8 cellular contexts compared by ENCODE assay signal in the genomic region with DNA sequence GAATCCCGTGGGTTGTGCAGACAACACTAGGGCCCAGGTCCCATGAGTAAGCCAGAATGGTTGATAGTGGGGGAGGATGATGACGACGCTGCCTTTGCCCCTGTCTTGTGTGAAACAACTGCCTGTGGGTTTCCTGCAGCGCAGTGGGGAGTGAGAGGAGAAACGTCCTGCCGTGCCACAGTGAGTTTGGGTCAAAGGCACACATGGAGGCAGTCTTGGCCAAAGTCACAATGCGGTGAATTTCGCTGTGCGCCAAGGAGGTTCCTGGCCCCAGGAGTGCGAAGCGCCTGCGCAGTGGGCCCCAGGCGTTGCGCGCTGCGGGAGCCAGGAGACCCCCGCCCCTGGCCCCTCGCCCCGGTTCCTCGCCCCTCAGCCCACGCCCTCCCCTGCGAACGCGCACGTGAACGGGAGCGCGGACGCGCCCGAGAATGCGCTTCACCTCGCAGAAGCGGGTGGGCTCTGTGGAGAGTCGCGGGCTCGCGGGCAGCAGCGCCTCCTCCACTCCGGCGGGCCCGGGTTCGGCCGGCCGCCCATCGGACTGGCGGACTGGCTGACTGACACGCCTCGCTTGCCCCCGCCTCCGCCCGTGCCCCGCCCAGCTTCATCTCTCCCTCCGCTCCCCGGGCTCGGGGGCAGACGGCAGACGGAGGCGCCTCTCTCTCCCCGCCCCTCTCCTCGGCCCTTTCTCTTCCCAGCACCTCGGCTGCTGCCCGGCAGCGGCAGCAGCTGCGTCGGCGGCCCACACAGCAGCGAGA. TPM values are rescaled to one million over a fixed set of nuclear protein-coding genes. Genes with fewer than 3 reads are reported as not detected.
DNase-seq lines count a peak whose midpoint lies in the region; ATAC-seq and TF ChIP-seq lines count a peak whose summit lies in the region.

A gene (plus strand): TSS at position 635 of the 755 bp plus-strand sequence. CDS start 144 bp downstream, outside the sequence.

- no peak within 1 kb of the TSS for H3K9ac ChIP-seq in muscle layer of colon (ENCODE audit: low read length)
- H3K9ac ChIP-seq in subcutaneous abdominal adipose tissue (ENCODE audit: low read length in 5 of 5), result no peak within 1 kb of the TSS

- H3K4me1 Mint-ChIP-seq in activated CD4-positive, alpha-beta memory T cell treated with anti-CD3 and anti-CD28 coated beads for 36 hours (ENCODE audit: low read depth), result peaks cover 5% of the 10 kb centered on the region

- peak within 1 kb of the TSS; percentile 83 for H3K4me3 Mint-ChIP-seq in activated CD4-positive, alpha-beta memory T cell treated with anti-CD3 and anti-CD28 coated beads for 36 hours

- DNase-seq in activated gamma-delta T cell (lab: John Stamatoyannopoulos, UW), result peak; percentile 10
- no peak for DNase-seq in activated gamma-delta T cell treated with Interleukin-2 at 50 U/mL for 16 hours
- DNase-seq in activated CD4-positive, alpha-beta memory T cell treated with anti-CD3 and anti-CD28 coated beads for 36 hours, result peak; percentile 60
- no peak for DNase-seq in epithelial cell of proximal tubule (ENCODE audit: low read depth)
- no peak for DNase-seq in dedifferentiated amniotic fluid mesenchymal stem cell (ENCODE audit: extremely low spot score)

- H3K27ac Mint-ChIP-seq in activated CD4-positive, alpha-beta memory T cell treated with anti-CD3 and anti-CD28 coated beads for 36 hours, result no peak within 1 kb of the TSS

- intact Hi-C loops in activated CD4-positive, alpha-beta memory T cell treated with anti-CD3 and anti-CD28 coated beads for 36 hours (cut with micrococcal nuclease), result no loop called here

- no peak within 1 kb of the TSS for H3K27ac ChIP-seq in muscle layer of colon (ENCODE audit: low read depth, low read length)
- H3K27ac ChIP-seq in subcutaneous abdominal adipose tissue (ENCODE audit: low read depth, low read length), result no peak within 1 kb of the TSS

- no peaks in the 10 kb centered on the region for H3K9me3 Mint-ChIP-seq in activated CD4-positive, alpha-beta memory T cell treated with anti-CD3 and anti-CD28 coated beads for 36 hours

- no peaks in the 10 kb centered on the region for H3K36me3 ChIP-seq in muscle layer of colon (ENCODE audit: insufficient read depth, low read length)
- H3K36me3 ChIP-seq in subcutaneous abdominal adipose tissue (ENCODE audit: control insufficient read depth in 5 of 5, insufficient read depth in 5 of 5, low read length in 5 of 5), result no peaks in the 10 kb centered on the region

- no peaks in the 10 kb centered on the region for H3K9me3 ChIP-seq in muscle layer of colon (ENCODE audit: low read length)
- H3K9me3 ChIP-seq in subcutaneous abdominal adipose tissue (ENCODE audit: control insufficient read depth in 5 of 5, low read length in 5 of 5), result no peaks in the 10 kb centered on the region

- POLR2A ChIA-PET in activated CD4-positive, alpha-beta memory T cell treated with anti-CD3 and anti-CD28 coated beads for 36 hours (lab: Charles Lee), result no interaction called here

- H3K27me3 Mint-ChIP-seq in activated CD4-positive, alpha-beta memory T cell treated with anti-CD3 and anti-CD28 coated beads for 36 hours, result peaks cover 3% of the 10 kb centered on the region

- H3K4me3 ChIP-seq in epithelial cell of proximal tubule (ENCODE audit: low read depth, low read length) (peak within 1 kb of the TSS; percentile 41), muscle layer of colon (ENCODE audit: low read depth in 1 of 2, low read length in 2 of 2) (peak within 1 kb of the TSS; percentile 32 to 47), subcutaneous abdominal adipose tissue (ENCODE audit: low read depth in 1 of 5, low read length in 5 of 5) (peak within 1 kb of the TSS; percentile 33 to 53 (median 42))

- no peaks in the 10 kb centered on the region for H3K36me3 Mint-ChIP-seq in activated CD4-positive, alpha-beta memory T cell treated with anti-CD3 and anti-CD28 coated beads for 36 hours

- CTCF ChIA-PET in activated CD4-positive, alpha-beta memory T cell treated with anti-CD3 and anti-CD28 coated beads for 36 hours (lab: Charles Lee), result no interaction called here

- ATAC-seq in GM21529 (IDR thresholded peaks at IDR 0.05; ENCODE audit: unreplicated experiment), result no peak

- peaks cover 4 to 6% of the 10 kb centered on the region in 2 donors for H3K27me3 ChIP-seq in muscle layer of colon (ENCODE audit: control insufficient read depth in 1 of 2, insufficient read depth in 2 of 2, low read length in 2 of 2)
- peaks cover 2 to 16% (median 8%) of the 10 kb centered on the region in 5 donors for H3K27me3 ChIP-seq in subcutaneous abdominal adipose tissue (ENCODE audit: control insufficient read depth in 5 of 5, insufficient read depth in 4 of 5, low read length in 5 of 5)

- TF ChIP-seq CTCF in epithelial cell of proximal tubule (conservative IDR thresholded peaks at IDR 0.05; ENCODE audit: low read depth, low read length), result no peak

- H3K4me1 ChIP-seq in muscle layer of colon (ENCODE audit: insufficient read depth, low read length) (no peaks in the 10 kb centered on the region), subcutaneous abdominal adipose tissue (ENCODE audit: control insufficient read depth in 5 of 5, insufficient read depth in 5 of 5, low read length in 5 of 5) (peaks cover 0 to 6% (median 2%) of the 10 kb centered on the region in 5 donors)

RNA-seq across cellular contexts. Expression of the gene that starts here (rescaled TPM):
- 1 to 10 TPM; 1.1 to 1.2 TPM for total RNA-seq in activated CD4-positive, alpha-beta memory T cell treated with anti-CD3 and anti-CD28 coated beads for 36 hours
- total RNA-seq in epithelial cell of proximal tubule, result 3.0 and 3.2 TPM in 2 replicates

Comparison
In these comparisons a context has a peak if more than half of its experiments do, and no peak if none do; other contexts are left out.
1. DNase-seq: peak in activated gamma-delta T cell (single experiment) and activated CD4-positive, alpha-beta memory T cell treated with anti-CD3 and anti-CD28 coated beads for 36 hours (single experiment); none in activated gamma-delta T cell treated with Interleukin-2 at 50 U/mL for 16 hours (single experiment), epithelial cell of proximal tubule (single experiment) and dedifferentiated amniotic fluid mesenchymal stem cell (single experiment).
2. Peak in every context shown above with its lines, with median percentiles within 50 percentile points of each other: H3K4me3 ChIP-seq.